Comparison of ENCODE assay signal across 22 cellular contexts in genomic region chr1:86277909-86278308, GRCh38.
DNase-seq lines count a peak whose midpoint lies in the region; ATAC-seq lines count a peak whose summit lies in the region.
"Had no signal": no experiment of that assay in that cellular context is flagged by ENCODE, and none has a peak within 500 bp of the region (broad histone marks: within the 10 kb centered on the region; RNA-seq: fewer than 3 reads in every experiment).

No MANE protein-coding gene starts in this region.

- in situ Hi-C loops in SK-MEL-5 (cut with HindIII; ENCODE audit: low pct_unique_long_range_greater_than_20kb, low sequenced_read_pairs): no loop called here

- ATAC-seq in GM18909 (IDR thresholded peaks at IDR 0.05; ENCODE audit: poor library complexity, unreplicated experiment): no peak
- ATAC-seq: activated CD4-positive, CD25-positive, alpha-beta regulatory T cell treated with anti-CD3 and anti-CD28 coated beads, Interleukin-2, amount 50 U/mL, for 24 hours; natural killer cell had no signal

- peak; percentile 72 for DNase-seq in ELF-1 (ENCODE audit: low read depth, low spot score)
- DNase-seq in NCI-H2029 treated with DMSO at 0.1 percent for 48 hours (lab: John Stamatoyannopoulos, UW): peak; percentile 40
- DNase-seq in SK-MEL-5 (ENCODE audit: low read depth, low spot score): peak; percentile 79
- DNase-seq in pons (ENCODE audit: low spot score): peak; percentile 40
- DNase-seq in SKM-1 (lab: John Stamatoyannopoulos, UW; ENCODE audit: unreplicated experiment): no peak
- no peak for DNase-seq in DMS114 treated with DMSO at 0.1 percent for 48 hours (lab: John Stamatoyannopoulos, UW; ENCODE audit: unreplicated experiment)
- DNase-seq: activated CD4-positive, alpha-beta T cell treated with anti-CD3 and anti-CD28 coated beads, Interleukin-2, amount 50 U/mL, for 4 hours; activated naive CD4-positive, alpha-beta T cell treated with anti-CD3 and anti-CD28 coated beads for 36 hours; C1 segment of cervical spinal cord; Caco-2; cerebellar nuclear complex; dorsolateral prefrontal cortex; IMR-90; lower lobe of right lung; natural killer cell; NCI-H1930; NCI-H446 treated with DMSO at 0.1 percent for 48 hours; NCI-H82; occipital lobe; stimulated activated CD4-positive, alpha-beta T cell treated with anti-CD3 and anti-CD28 coated beads, Interleukin-4, amount 100 ng/mL, for 24 hours had no signal

Comparison
In these comparisons a context has a peak if more than half of its experiments do, and no peak if none do; other contexts are left out.
1. DNase-seq: peak in ELF-1 (single experiment), NCI-H2029 treated with DMSO at 0.1 percent for 48 hours (single experiment), SK-MEL-5 (single experiment) and pons (single experiment); none in SKM-1 (single experiment) and DMS114 treated with DMSO at 0.1 percent for 48 hours (single experiment).